Comparison of ENCODE assay signal across 14 cellular contexts in genomic region chr16:73214825-73215481, GRCh38.
A peak's percentile ranks its signal among the peaks of the same experiment; 100 is the strongest.
DNase-seq lines count a peak whose midpoint lies in the region; ATAC-seq, FAIRE-seq and TF ChIP-seq lines count a peak whose summit lies in the region.
"Had no signal": no experiment of that assay in that cellular context is flagged by ENCODE, and none has a peak within 500 bp of the region (broad histone marks: within the 10 kb centered on the region; RNA-seq: fewer than 3 reads in every experiment).

No MANE protein-coding gene starts in this region.

- H3K9me3 ChIP-seq in fibroblast of lung (ENCODE audit: control insufficient read depth, insufficient read depth, low read depth, low read length) (no peaks in the 10 kb centered on the region), psoas muscle (no peaks in the 10 kb centered on the region)
- H3K9me3 ChIP-seq: vagina had no signal

- H3K79me2 ChIP-seq in fibroblast of lung (ENCODE audit: control insufficient read depth, insufficient read depth, low read length): no peaks in the 10 kb centered on the region

- no peaks in the 10 kb centered on the region for H4K20me1 ChIP-seq in fibroblast of lung (ENCODE audit: control insufficient read depth, extremely low read depth, insufficient read depth, low read length)

- H3K36me3 ChIP-seq in fibroblast of lung (ENCODE audit: control insufficient read depth, insufficient read depth, low read length) (no peaks in the 10 kb centered on the region), psoas muscle (ENCODE audit: insufficient read depth in 1 of 2, low read depth in 1 of 2) (no peaks in the 10 kb centered on the region)
- H3K36me3 ChIP-seq: vagina had no signal

- intact Hi-C loops in psoas muscle (cut with DNase I): no loop called here

- H3K4me1 ChIP-seq in fibroblast of lung (ENCODE audit: control insufficient read depth, extremely low read depth, insufficient read depth, low read length): peaks cover 19% of the 10 kb centered on the region
- peaks cover 7% of the 10 kb centered on the region for H3K4me1 ChIP-seq in psoas muscle

- DNase-seq in AG20443 (ENCODE audit: low spot score): peak; percentile 77
- DNase-seq in NCI-H446 (lab: John Stamatoyannopoulos, UW): peak; percentile 23 to 72
- peak; percentile 97 to 98 for DNase-seq in fibroblast of lung (ENCODE audit: low read depth in 2 of 2)
- DNase-seq in psoas muscle: no peak
- no peak for DNase-seq in stimulated activated naive CD8-positive, alpha-beta T cell treated with anti-CD3 and anti-CD28 coated beads, Interleukin-15, Interleukin-2, amounts not matched to agents 100 U/mL and 50 U/mL, for 24 hours
- DNase-seq in frontal cortex (ENCODE audit: low spot score in 2 of 2): no peak
- DNase-seq: activated naive CD8-positive, alpha-beta T cell treated with anti-CD3 and anti-CD28 coated beads, Interleukin-2, amount 50 U/mL, for 24 hours; CD4-positive, CD25-positive, alpha-beta regulatory T cell; NCI-H187; retina had no signal

- TF ChIP-seq CTCF in fibroblast of lung (conservative IDR thresholded peaks at IDR 0.05 in 1 of 2, IDR thresholded peaks at IDR 0.05 in 1 of 2; ENCODE audit: low read depth in 1 of 2, low read length in 2 of 2) (no peak), psoas muscle (IDR thresholded peaks at IDR 0.05) (no peak)

- H3K4me2 ChIP-seq in fibroblast of lung (ENCODE audit: extremely low read depth, insufficient read depth, low read length): peak overlapping the region; percentile 11

- no peaks in the 10 kb centered on the region for H3K27me3 ChIP-seq in fibroblast of lung (ENCODE audit: control insufficient read depth, insufficient read depth, low read length)
- H3K27me3 ChIP-seq in psoas muscle (ENCODE audit: insufficient read depth in 3 of 3, low read length in 2 of 3): no peaks in the 10 kb centered on the region
- H3K27me3 ChIP-seq: vagina had no signal

- H3K9ac ChIP-seq in fibroblast of lung (ENCODE audit: insufficient read depth, low read length): no peak overlapping the region

- WGBS in psoas muscle, 3 donors: 58 to 69% (median 64%) methylated on average over 2 of the region's 2 CpGs

- H3K27ac ChIP-seq in fibroblast of lung (ENCODE audit: insufficient read depth, low read length): peak overlapping the region; percentile 84
- no peak overlapping the region for H3K27ac ChIP-seq in psoas muscle

- no peak overlapping the region for H3K4me3 ChIP-seq in fibroblast of lung (replicated peaks in 1 of 4; ENCODE audit: control extremely low read depth in 1 of 4, insufficient read depth in 1 of 4, low read depth in 3 of 4, low read length in 4 of 4)
- no peak overlapping the region for H3K4me3 ChIP-seq in psoas muscle
- H3K4me3 ChIP-seq: vagina had no signal

- H2AFZ ChIP-seq in fibroblast of lung (ENCODE audit: low read length): no peak overlapping the region

- no peak for FAIRE-seq in frontal cortex (lab: Jason Lieb, UNC)
- FAIRE-seq: endothelial cell of umbilical vein had no signal

- ATAC-seq in psoas muscle (peak in 3 of 4 donors; percentile 36 to 50 (median 40)), GM21723 (IDR thresholded peaks at IDR 0.05; ENCODE audit: unreplicated experiment) (no peak), HG03196 (IDR thresholded peaks at IDR 0.05; ENCODE audit: unreplicated experiment) (no peak)
- ATAC-seq in stimulated activated naive CD8-positive, alpha-beta T cell treated with anti-CD3 and anti-CD28 coated beads, Interleukin-15, Interleukin-2, amounts not matched to agents 100 U/mL and 50 U/mL, for 24 hours: no peak
- ATAC-seq: activated naive CD8-positive, alpha-beta T cell treated with anti-CD3 and anti-CD28 coated beads, Interleukin-2, amount 50 U/mL, for 24 hours had no signal

Comparison
In these comparisons a context has a peak if more than half of its experiments do, and no peak if none do; other contexts are left out.
1. DNase-seq: peak in AG20443 (single experiment), NCI-H446 (2 of 2) and fibroblast of lung (2 of 2); none in psoas muscle (0 of 2), stimulated activated naive CD8-positive, alpha-beta T cell treated with anti-CD3 and anti-CD28 coated beads, Interleukin-15, Interleukin-2, amounts not matched to agents 100 U/mL and 50 U/mL, for 24 hours (single experiment) and frontal cortex (0 of 2).
2. ATAC-seq: peak in psoas muscle (3 of 4); none in GM21723 (single experiment), HG03196 (single experiment) and stimulated activated naive CD8-positive, alpha-beta T cell treated with anti-CD3 and anti-CD28 coated beads, Interleukin-15, Interleukin-2, amounts not matched to agents 100 U/mL and 50 U/mL, for 24 hours (single experiment).